Comparison of ENCODE assay signal across 8 cellular contexts in genomic region chr3:25648107-25648535, GRCh38. TPM values are rescaled to one million over a fixed set of nuclear protein-coding genes. Genes with fewer than 3 reads are reported as not detected.
A peak's percentile ranks its signal among the peaks of the same experiment; 100 is the strongest.
DNase-seq lines count a peak whose midpoint lies in the region; ATAC-seq and TF ChIP-seq lines count a peak whose summit lies in the region.

No MANE protein-coding gene starts in this region.

- peaks cover 12% of the 10 kb centered on the region for H3F3A ChIP-seq in neural progenitor cell (ENCODE audit: low read depth)

- 0 out of 2 replicates have a peak, but pooled peaks cover 3% of the 10 kb centered on the region for H3K9me3 ChIP-seq in Panc1 (ENCODE audit: control insufficient read depth, insufficient read depth, low read depth, low read length)
- no peaks in the 10 kb centered on the region for H3K9me3 ChIP-seq in neural progenitor cell (ENCODE audit: low read depth)

- ATAC-seq in GM21786 (IDR thresholded peaks at IDR 0.05; ENCODE audit: unreplicated experiment) (peak; percentile 97), Panc1 (peak; percentile 91)

- no peaks in the 10 kb centered on the region for H3K27me3 ChIP-seq in Panc1 (ENCODE audit: control insufficient read depth, insufficient read depth, low read length)
- H3K27me3 ChIP-seq in neural progenitor cell, result no peaks in the 10 kb centered on the region

- no peak overlapping the region for H2AFZ ChIP-seq in neural progenitor cell (replicated peaks)

- H3K36me3 ChIP-seq in Panc1 (ENCODE audit: control insufficient read depth, insufficient read depth, low read length), result no peaks in the 10 kb centered on the region
- H3K36me3 ChIP-seq in neural progenitor cell, result no peaks in the 10 kb centered on the region

- no peak overlapping the region for H3K4me3 ChIP-seq in Jurkat, Clone E6-1 (ENCODE audit: low read length)
- H3K4me3 ChIP-seq in Panc1 (ENCODE audit: low read depth in 2 of 2, low read length in 2 of 2) (no peak overlapping the region), fibroblast of mammary gland (ENCODE audit: control insufficient read depth, low read depth, low read length) (no peak overlapping the region), neural progenitor cell (no peak overlapping the region)

- peaks cover 8% of the 10 kb centered on the region for H3K9me3 Mint-ChIP-seq in activated T-cell treated with anti-CD3 and anti-CD28 coated beads, Interleukin-2, amount 50 U/mL, for 24 hours
- H3K9me3 Mint-ChIP-seq in neural progenitor cell, result peaks cover 36% of the 10 kb centered on the region

- H3K27me3 Mint-ChIP-seq in activated T-cell treated with anti-CD3 and anti-CD28 coated beads, Interleukin-2, amount 50 U/mL, for 24 hours, result no peaks in the 10 kb centered on the region
- no peaks in the 10 kb centered on the region for H3K27me3 Mint-ChIP-seq in neural progenitor cell (ENCODE audit: insufficient read depth, low read depth)

- BruUV-seq in Panc1 (replicated peaks; lab: Mats Ljungman, UMichigan), result no TSS peak

- H4K20me1 ChIP-seq in neural progenitor cell (ENCODE audit: low read depth), result peaks cover 33% of the 10 kb centered on the region

- TF ChIP-seq CTCF in Panc1 (IDR thresholded peaks at IDR 0.05), result peak; percentile 81
- TF ChIP-seq CTCF in fibroblast of mammary gland (conservative IDR thresholded peaks at IDR 0.05; ENCODE audit: control insufficient read depth, insufficient read depth, low read depth, low read length), result peak; percentile 96
- peak; percentile 93 for TF ChIP-seq CTCF in neural progenitor cell (IDR thresholded peaks at IDR 0.05)

- CTCF ChIA-PET in Panc1 (lab: Charles Lee), result interaction anchor here (0.9 kb wide), 1 partner anchor 209 kb away, joined by 3 read pairs; no protein-coding TSS in a partner anchor

- H3K27ac Mint-ChIP-seq in activated T-cell treated with anti-CD3 and anti-CD28 coated beads, Interleukin-2, amount 50 U/mL, for 24 hours, result no peak overlapping the region
- peak overlapping the region; percentile 71 for H3K27ac Mint-ChIP-seq in neural progenitor cell

- intact Hi-C loops in Panc1 (cut with micrococcal nuclease; ENCODE audit: unreplicated experiment), result loop anchor here (2.0 kb wide), 1 partner anchor 209 kb away; no protein-coding TSS in a partner anchor

- H3K36me3 Mint-ChIP-seq in activated T-cell treated with anti-CD3 and anti-CD28 coated beads, Interleukin-2, amount 50 U/mL, for 24 hours (ENCODE audit: low read depth), result peaks cover 45% of the 10 kb centered on the region
- H3K36me3 Mint-ChIP-seq in neural progenitor cell, result peaks cover 45% of the 10 kb centered on the region

- no peak overlapping the region for H3K4me3 Mint-ChIP-seq in activated T-cell treated with anti-CD3 and anti-CD28 coated beads, Interleukin-2, amount 50 U/mL, for 24 hours
- no peak overlapping the region for H3K4me3 Mint-ChIP-seq in neural progenitor cell

- no peaks in the 10 kb centered on the region for H3K4me1 ChIP-seq in Panc1 (ENCODE audit: control insufficient read depth, insufficient read depth, low read length)
- H3K4me1 ChIP-seq in neural progenitor cell, result no peaks in the 10 kb centered on the region

- peaks cover 51% of the 10 kb centered on the region for H3K4me1 Mint-ChIP-seq in activated T-cell treated with anti-CD3 and anti-CD28 coated beads, Interleukin-2, amount 50 U/mL, for 24 hours (ENCODE audit: low read depth)
- peaks cover 6% of the 10 kb centered on the region for H3K4me1 Mint-ChIP-seq in neural progenitor cell

- H3K4me2 ChIP-seq in neural progenitor cell, result no peak overlapping the region

- in situ Hi-C loops in Panc1 (cut with HindIII; ENCODE audit: low pct_unique_long_range_greater_than_20kb, low sequenced_read_pairs), result no loop called here

- H3K27ac ChIP-seq in Panc1 (ENCODE audit: low read length), result no peak overlapping the region
- no peak overlapping the region for H3K27ac ChIP-seq in neural progenitor cell

- H3K79me2 ChIP-seq in neural progenitor cell (ENCODE audit: low read depth), result peaks cover 100% of the 10 kb centered on the region

- H3K9ac ChIP-seq in neural progenitor cell, result no peak overlapping the region

- POLR2A ChIA-PET in Panc1 (lab: Charles Lee), result no interaction called here

- DNase-seq in EH (ENCODE audit: low read depth), result peak; percentile 80
- DNase-seq in Jurkat, Clone E6-1 (ENCODE audit: low read depth, low spot score), result peak; percentile 87
- DNase-seq in Panc1 (ENCODE audit: low read depth, low spot score), result peak; percentile 67
- DNase-seq in activated T-cell treated with anti-CD3 and anti-CD28 coated beads, Interleukin-2, amount 50 U/mL, for 24 hours, result peak; percentile 62
- peak; percentile 84 for DNase-seq in fibroblast of mammary gland (ENCODE audit: low read depth)
- peak; percentile 88 for DNase-seq in neural progenitor cell (ENCODE audit: low spot score)
- peak; percentile 92 for DNase-seq in superior temporal gyrus (ENCODE audit: extremely low spot score)

RNA-seq across cellular contexts. Expression of gene TOP2B, which starts 16.6 kb away (rescaled TPM):
- polyA plus RNA-seq in Jurkat, Clone E6-1 (2012; ENCODE audit: insufficient read depth, insufficient read length), result 126 TPM
- total RNA-seq in Panc1 (2021; ENCODE audit: unreplicated experiment) (63.1 TPM), neural progenitor cell (ENCODE audit: low replicate concordance) (192 and 327 TPM in 2 replicates)
- polyA plus RNA-seq in Panc1 (2012; ENCODE audit: insufficient read length), result 26.1 TPM
